In genomic region chr17:46089389-46089965, GRCh38 we compare ENCODE assay signal across 24 cellular contexts.
DNase-seq lines count a peak whose midpoint lies in the region; ATAC-seq and TF ChIP-seq lines count a peak whose summit lies in the region.
"Had no signal": no experiment of that assay in that cellular context is flagged by ENCODE, and none has a peak within 500 bp of the region (broad histone marks: within the 10 kb centered on the region; RNA-seq: fewer than 3 reads in every experiment).

No MANE protein-coding gene starts in this region.

- no peak overlapping the region for H3K4me3 ChIP-seq in Caco-2 (ENCODE audit: low read depth, low read length)
- H3K4me3 ChIP-seq: adrenal gland, sigmoid colon, upper lobe of left lung had no signal

- no peaks in the 10 kb centered on the region for H3K9me3 ChIP-seq in Caco-2
- H3K9me3 ChIP-seq: adrenal gland, sigmoid colon, upper lobe of left lung had no signal

- DNase-seq in T-helper 2 cell treated with Interferon-gamma antibody and Interleukin-4, amounts not matched to agents 5 μg/mL and 100 μg/mL, for 36 hours (ENCODE audit: low spot score): no peak
- DNase-seq in T-helper 2 cell: no peak
- no peak for DNase-seq in Caco-2
- DNase-seq in activated naive CD8-positive, alpha-beta T cell treated with anti-CD3 and anti-CD28 coated beads, Interleukin-2, amount 50 U/mL, for 24 hours: no peak
- DNase-seq in natural killer cell treated with Interleukin-12 subunit alpha and Interleukin-12 subunit beta and Interleukin-15 and Interleukin-18, amount 100 ng/mL, for 72 hours (ENCODE audit: low spot score): no peak
- no peak for DNase-seq in activated CD8-positive, alpha-beta memory T cell treated with anti-CD3 and anti-CD28 coated beads, Interleukin-2, amount 50 U/mL, for 4 hours
- no peak for DNase-seq in SHP77 (lab: John Stamatoyannopoulos, UW)
- no peak for DNase-seq in anterior cingulate cortex (lab: John Stamatoyannopoulos, UW)
- DNase-seq: activated CD8-positive, alpha-beta memory T cell treated with anti-CD3 and anti-CD28 coated beads for 24 hours; adrenal gland; brain microvascular endothelial cell; CD8-positive, alpha-beta memory T cell; DMS153; effector CD8-positive, alpha-beta T cell; foreskin melanocyte; NCI-H1092 treated with DMSO at 0.1 percent for 48 hours; NCI-H1930; NCI-H526 treated with DMSO at 0.1 percent for 48 hours; sigmoid colon; upper lobe of left lung had no signal

- intact Hi-C loops in Caco-2 (cut with micrococcal nuclease; ENCODE audit: unreplicated experiment): no loop called here

- no peaks in the 10 kb centered on the region for H3K27me3 ChIP-seq in Caco-2 (replicated peaks; ENCODE audit: control insufficient read depth, insufficient read depth, low read length)
- H3K27me3 ChIP-seq: adrenal gland, brain microvascular endothelial cell, sigmoid colon, upper lobe of left lung had no signal

- peaks cover 16% of the 10 kb centered on the region for H3K4me1 Mint-ChIP-seq in T-helper 2 cell treated with Interferon-gamma antibody and Interleukin-4, amounts not matched to agents 5 μg/mL and 100 μg/mL, for 36 hours (ENCODE audit: low read depth)
- peaks cover 6% of the 10 kb centered on the region for H3K4me1 Mint-ChIP-seq in Caco-2 (ENCODE audit: low read depth, unreplicated experiment)
- peaks cover 59% of the 10 kb centered on the region for H3K4me1 Mint-ChIP-seq in activated naive CD8-positive, alpha-beta T cell treated with anti-CD3 and anti-CD28 coated beads, Interleukin-2, amount 50 U/mL, for 24 hours
- peaks cover 45 to 48% of the 10 kb centered on the region in 2 donors for H3K4me1 Mint-ChIP-seq in natural killer cell treated with Interleukin-12 subunit alpha and Interleukin-12 subunit beta and Interleukin-15 and Interleukin-18, amount 100 ng/mL, for 72 hours (ENCODE audit: low read depth in 2 of 2)
- H3K4me1 Mint-ChIP-seq: mesothelial cell of epicardium had no signal

- H3K9me3 Mint-ChIP-seq in T-helper 2 cell treated with Interferon-gamma antibody and Interleukin-4, amounts not matched to agents 5 μg/mL and 100 μg/mL, for 36 hours: no peaks in the 10 kb centered on the region
- no peaks in the 10 kb centered on the region for H3K9me3 Mint-ChIP-seq in Caco-2 (ENCODE audit: unreplicated experiment)
- no peaks in the 10 kb centered on the region for H3K9me3 Mint-ChIP-seq in activated naive CD8-positive, alpha-beta T cell treated with anti-CD3 and anti-CD28 coated beads, Interleukin-2, amount 50 U/mL, for 24 hours
- H3K9me3 Mint-ChIP-seq in natural killer cell treated with Interleukin-12 subunit alpha and Interleukin-12 subunit beta and Interleukin-15 and Interleukin-18, amount 100 ng/mL, for 72 hours: no peaks in the 10 kb centered on the region
- H3K9me3 Mint-ChIP-seq: CD8-positive, alpha-beta memory T cell; mesothelial cell of epicardium; neural crest cell had no signal

- peaks cover 40% of the 10 kb centered on the region for H3K36me3 Mint-ChIP-seq in T-helper 2 cell treated with Interferon-gamma antibody and Interleukin-4, amounts not matched to agents 5 μg/mL and 100 μg/mL, for 36 hours (ENCODE audit: low read depth)
- H3K36me3 Mint-ChIP-seq in Caco-2 (ENCODE audit: insufficient read depth, unreplicated experiment): peaks cover 48% of the 10 kb centered on the region
- peaks cover 54% of the 10 kb centered on the region for H3K36me3 Mint-ChIP-seq in activated naive CD8-positive, alpha-beta T cell treated with anti-CD3 and anti-CD28 coated beads, Interleukin-2, amount 50 U/mL, for 24 hours (ENCODE audit: low read depth)
- H3K36me3 Mint-ChIP-seq in natural killer cell treated with Interleukin-12 subunit alpha and Interleukin-12 subunit beta and Interleukin-15 and Interleukin-18, amount 100 ng/mL, for 72 hours: no peaks in the 10 kb centered on the region

- H3K36me3 ChIP-seq in Caco-2 (ENCODE audit: control insufficient read depth, insufficient read depth, low read length): no peaks in the 10 kb centered on the region

- no TSS peak for BruUV-seq in Caco-2 (replicated peaks; lab: Mats Ljungman, UMichigan)

- H3K27me3 Mint-ChIP-seq in T-helper 2 cell treated with Interferon-gamma antibody and Interleukin-4, amounts not matched to agents 5 μg/mL and 100 μg/mL, for 36 hours (ENCODE audit: low read depth): no peaks in the 10 kb centered on the region
- no peaks in the 10 kb centered on the region for H3K27me3 Mint-ChIP-seq in Caco-2 (ENCODE audit: insufficient read depth, unreplicated experiment)
- no peaks in the 10 kb centered on the region for H3K27me3 Mint-ChIP-seq in activated naive CD8-positive, alpha-beta T cell treated with anti-CD3 and anti-CD28 coated beads, Interleukin-2, amount 50 U/mL, for 24 hours
- no peaks in the 10 kb centered on the region for H3K27me3 Mint-ChIP-seq in natural killer cell treated with Interleukin-12 subunit alpha and Interleukin-12 subunit beta and Interleukin-15 and Interleukin-18, amount 100 ng/mL, for 72 hours
- H3K27me3 Mint-ChIP-seq: progenitor cell of endocrine pancreas had no signal

- CTCF ChIA-PET in Caco-2 (lab: Charles Lee): no interaction called here

- H3K27ac Mint-ChIP-seq in T-helper 2 cell treated with Interferon-gamma antibody and Interleukin-4, amounts not matched to agents 5 μg/mL and 100 μg/mL, for 36 hours: peak overlapping the region; percentile 56
- H3K27ac Mint-ChIP-seq in Caco-2 (ENCODE audit: unreplicated experiment): peak overlapping the region; percentile 22
- peak overlapping the region; percentile 88 for H3K27ac Mint-ChIP-seq in activated naive CD8-positive, alpha-beta T cell treated with anti-CD3 and anti-CD28 coated beads, Interleukin-2, amount 50 U/mL, for 24 hours
- H3K27ac Mint-ChIP-seq in natural killer cell treated with Interleukin-12 subunit alpha and Interleukin-12 subunit beta and Interleukin-15 and Interleukin-18, amount 100 ng/mL, for 72 hours: peak overlapping the region; percentile 45 to 66
- H3K27ac Mint-ChIP-seq: mesothelial cell of epicardium had no signal

- ATAC-seq in activated naive CD8-positive, alpha-beta T cell treated with anti-CD3 and anti-CD28 coated beads, Interleukin-2, amount 50 U/mL, for 24 hours: peak; percentile 82
- no peak for ATAC-seq in natural killer cell treated with Interleukin-12 subunit alpha and Interleukin-12 subunit beta and Interleukin-15 and Interleukin-18, amount 100 ng/mL, for 72 hours
- ATAC-seq: esophagus mucosa had no signal

- no peaks in the 10 kb centered on the region for H3K4me1 ChIP-seq in Caco-2

- TF ChIP-seq CTCF in Caco-2 (IDR thresholded peaks at IDR 0.05; ENCODE audit: insufficient read depth in 1 of 2, low read depth in 1 of 2, low read length in 1 of 2, severe bottlenecking in 1 of 2, unreplicated experiment in 1 of 2): no peak

- POLR2A ChIA-PET in Caco-2 (lab: Charles Lee): interaction anchor here (0.6 kb wide), 1 partner anchor 53 kb away, joined by 3 read pairs; no protein-coding TSS in a partner anchor

- no peak overlapping the region for H3K4me3 Mint-ChIP-seq in T-helper 2 cell treated with Interferon-gamma antibody and Interleukin-4, amounts not matched to agents 5 μg/mL and 100 μg/mL, for 36 hours
- no peak overlapping the region for H3K4me3 Mint-ChIP-seq in Caco-2 (ENCODE audit: unreplicated experiment)
- H3K4me3 Mint-ChIP-seq in activated naive CD8-positive, alpha-beta T cell treated with anti-CD3 and anti-CD28 coated beads, Interleukin-2, amount 50 U/mL, for 24 hours: peak overlapping the region; percentile 44
- H3K4me3 Mint-ChIP-seq in natural killer cell treated with Interleukin-12 subunit alpha and Interleukin-12 subunit beta and Interleukin-15 and Interleukin-18, amount 100 ng/mL, for 72 hours: no peak overlapping the region
- H3K4me3 Mint-ChIP-seq: mesothelial cell of epicardium, neural crest cell had no signal

Comparison
In these comparisons a context has a peak if more than half of its experiments do, and no peak if none do; other contexts are left out.
1. H3K27ac Mint-ChIP-seq: peak in every context shown above with its lines; median percentile 88 in activated naive CD8-positive, alpha-beta T cell treated with anti-CD3 and anti-CD28 coated beads, Interleukin-2, amount 50 U/mL, for 24 hours; 56 in T-helper 2 cell treated with Interferon-gamma antibody and Interleukin-4, amounts not matched to agents 5 μg/mL and 100 μg/mL, for 36 hours; 56 in natural killer cell treated with Interleukin-12 subunit alpha and Interleukin-12 subunit beta and Interleukin-15 and Interleukin-18, amount 100 ng/mL, for 72 hours; 22 in Caco-2.